18 cellular contexts compared by ENCODE assay signal in the genomic region with DNA sequence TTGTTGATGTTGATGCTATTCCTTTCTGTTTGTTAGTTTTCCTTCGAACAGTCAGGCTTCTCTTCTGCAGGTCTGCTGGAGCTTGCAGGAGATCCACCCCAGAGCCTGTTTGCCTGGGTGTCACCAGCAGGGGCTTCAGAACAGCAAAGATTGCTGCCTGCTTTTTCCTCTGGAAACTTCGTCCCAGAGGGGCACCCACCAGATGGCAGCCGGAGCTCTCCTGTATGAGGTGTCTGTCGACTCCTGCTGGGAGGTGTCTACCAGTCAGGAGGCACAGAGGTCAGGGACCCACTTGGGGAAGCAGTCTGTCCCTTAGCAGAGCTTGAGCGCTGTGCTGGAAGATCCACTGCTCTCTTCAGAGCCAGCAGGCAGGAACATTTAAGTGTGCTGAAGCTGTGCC.
DNase-seq lines count a peak whose midpoint lies in the region; ATAC-seq, FAIRE-seq and TF ChIP-seq lines count a peak whose summit lies in the region.
"Had no signal": no experiment of that assay in that cellular context is flagged by ENCODE, and none has a peak within 500 bp of the region (broad histone marks: within the 10 kb centered on the region; RNA-seq: fewer than 3 reads in every experiment).

No MANE protein-coding gene starts in this region.

- no peak overlapping the region for H3K27ac Mint-ChIP-seq in WTC11
- H3K27ac Mint-ChIP-seq in nephron progenitor cell: peak overlapping the region; percentile 6
- H3K27ac Mint-ChIP-seq: CD8-positive, alpha-beta memory T cell had no signal

- CTCF ChIA-PET in WTC11 (lab: Charles Lee): no interaction called here

- H3K27me3 Mint-ChIP-seq in WTC11 (ENCODE audit: low read depth): no peaks in the 10 kb centered on the region
- no peaks in the 10 kb centered on the region for H3K27me3 Mint-ChIP-seq in nephron progenitor cell (ENCODE audit: low read depth, poor library complexity)
- H3K27me3 Mint-ChIP-seq: CD8-positive, alpha-beta memory T cell had no signal

- no peak for ATAC-seq in left cardiac atrium
- ATAC-seq in Right ventricle myocardium inferior: no peak
- ATAC-seq in WTC11: no peak

- peak; percentile 23 for DNase-seq in left cardiac atrium
- DNase-seq in Right ventricle myocardium inferior (ENCODE audit: missing footprints): no peak
- DNase-seq in M059J (ENCODE audit: low read depth): peak; percentile 4
- DNase-seq in WTC11 (ENCODE audit: low spot score): peak; percentile 17
- no peak for DNase-seq in nephron progenitor cell
- DNase-seq in iPS-NIHi7 (ENCODE audit: extremely low spot score): no peak
- no peak for DNase-seq in NOMO-1 treated with DMSO at 0.1 percent for 48 hours (lab: John Stamatoyannopoulos, UW; ENCODE audit: unreplicated experiment)
- DNase-seq in H54 (ENCODE audit: insufficient read length, low spot score): no peak
- DNase-seq: CD8-positive, alpha-beta memory T cell; DMS79 treated with DMSO at 0.1 percent for 48 hours; NCI-H1092 treated with DMSO at 0.1 percent for 48 hours; NCI-H1694 treated with DMSO at 0.1 percent for 48 hours; NCI-H2107; NCI-H2227 treated with DMSO at 0.1 percent for 48 hours; NCI-H526; PC-9 had no signal

- H3K4me1 Mint-ChIP-seq in WTC11: peaks cover 5% of the 10 kb centered on the region
- H3K4me1 Mint-ChIP-seq in nephron progenitor cell: peaks cover 6% of the 10 kb centered on the region
- H3K4me1 Mint-ChIP-seq: CD8-positive, alpha-beta memory T cell had no signal

- intact Hi-C loops in left cardiac atrium (cut with DNase I) (no loop called here), Right ventricle myocardium inferior (cut with DNase I) (no loop called here)

- no peak overlapping the region for H3K4me3 Mint-ChIP-seq in WTC11
- no peak overlapping the region for H3K4me3 Mint-ChIP-seq in nephron progenitor cell
- H3K4me3 Mint-ChIP-seq: CD8-positive, alpha-beta memory T cell had no signal

- no peak for TF ChIP-seq CTCF in WTC11 (IDR thresholded peaks at IDR 0.05)
- TF ChIP-seq CTCF in nephron progenitor cell (IDR thresholded peaks at IDR 0.05): no peak

- no peak for TF ChIP-seq POLR2A in H54 (IDR thresholded peaks at IDR 0.05; ENCODE audit: low read depth, low read length)

- POLR2A ChIA-PET in WTC11 (lab: Charles Lee): no interaction called here

- FAIRE-seq in H54 (lab: Jason Lieb, UNC): no peak
- FAIRE-seq: G401.6, GM12878 had no signal

- H3K36me3 Mint-ChIP-seq in WTC11 (no peaks in the 10 kb centered on the region), nephron progenitor cell (ENCODE audit: low read depth) (no peaks in the 10 kb centered on the region)
- H3K36me3 Mint-ChIP-seq: CD8-positive, alpha-beta memory T cell had no signal

- peaks cover 8% of the 10 kb centered on the region; the same call in 1 of the 2 replicates for H3K9me3 Mint-ChIP-seq in WTC11
- H3K9me3 Mint-ChIP-seq in nephron progenitor cell: peaks cover 19% of the 10 kb centered on the region

TF ChIP-seq in WTC11, 78 proteins besides CTCF, POLR2A, EP300 and RAD21:
- TF ChIP-seq NR1H2 (CRISPR knock-in tag; IDR thresholded peaks at IDR 0.05): no peak
- no peak for TF ChIP-seq USF2 (CRISPR knock-in tag; IDR thresholded peaks at IDR 0.05)

Comparison
In these comparisons a context has a peak if more than half of its experiments do, and no peak if none do; other contexts are left out.
1. DNase-seq: peak in left cardiac atrium (single experiment), M059J (single experiment) and WTC11 (single experiment); none in Right ventricle myocardium inferior (single experiment), nephron progenitor cell (single experiment), iPS-NIHi7 (single experiment), NOMO-1 treated with DMSO at 0.1 percent for 48 hours (single experiment) and H54 (single experiment).